In genomic region chr7:139855498-139856270, GRCh38 we compare ENCODE assay signal across 8 cellular contexts. TPM values are rescaled to one million over a fixed set of nuclear protein-coding genes. Genes with fewer than 3 reads are reported as not detected.
DNase-seq lines count a peak whose midpoint lies in the region; ATAC-seq lines count a peak whose summit lies in the region.

No MANE protein-coding gene starts in this region.

- H3K79me2 ChIP-seq in Karpas-422 (ENCODE audit: low read length), result no peaks in the 10 kb centered on the region

- H2AFZ ChIP-seq in Karpas-422 (ENCODE audit: low read length), result no peak overlapping the region

- H3K27me3 Mint-ChIP-seq in dendritic cell treated with granulocyte-macrophage colony-stimulating factor and Interleukin-4, amounts not matched to agents 40 ng/mL and 50 ng/mL, for 4 days, result no peaks in the 10 kb centered on the region

- H3K4me3 ChIP-seq in Karpas-422 (ENCODE audit: low read length), result no peak overlapping the region

- peak overlapping the region; percentile 93 for H3K27ac Mint-ChIP-seq in dendritic cell treated with granulocyte-macrophage colony-stimulating factor and Interleukin-4, amounts not matched to agents 40 ng/mL and 50 ng/mL, for 4 days

- H3K36me3 Mint-ChIP-seq in dendritic cell treated with granulocyte-macrophage colony-stimulating factor and Interleukin-4, amounts not matched to agents 40 ng/mL and 50 ng/mL, for 4 days (ENCODE audit: low read depth), result peaks cover 62% of the 10 kb centered on the region

- no peaks in the 10 kb centered on the region for H3K9me3 Mint-ChIP-seq in dendritic cell treated with granulocyte-macrophage colony-stimulating factor and Interleukin-4, amounts not matched to agents 40 ng/mL and 50 ng/mL, for 4 days

- H3K4me1 Mint-ChIP-seq in dendritic cell treated with granulocyte-macrophage colony-stimulating factor and Interleukin-4, amounts not matched to agents 40 ng/mL and 50 ng/mL, for 4 days (ENCODE audit: low read depth), result peaks cover 82% of the 10 kb centered on the region

- DNase-seq in GF-D8 (lab: John Stamatoyannopoulos, UW), result peak; percentile 95
- DNase-seq in Karpas-422, result peak; percentile 17
- DNase-seq in sciatic nerve (ENCODE audit: low spot score), result no peak
- DNase-seq in HK-2 (ENCODE audit: unreplicated experiment), result no peak
- no peak for DNase-seq in NCI-H2171 treated with DMSO at 0.1 percent for 48 hours (lab: John Stamatoyannopoulos, UW)

- H3K4me3 Mint-ChIP-seq in dendritic cell treated with granulocyte-macrophage colony-stimulating factor and Interleukin-4, amounts not matched to agents 40 ng/mL and 50 ng/mL, for 4 days, result peak overlapping the region; percentile 32

- no peaks in the 10 kb centered on the region for H4K20me1 ChIP-seq in Karpas-422 (ENCODE audit: insufficient read depth, low read depth, low read length)

- H3K9ac ChIP-seq in Karpas-422 (ENCODE audit: low read length), result no peak overlapping the region

- intact Hi-C loops in dendritic cell treated with granulocyte-macrophage colony-stimulating factor and Interleukin-4, amounts not matched to agents 40 ng/mL and 50 ng/mL, for 4 days (cut with micrococcal nuclease), result no loop called here
- intact Hi-C loops in sciatic nerve (cut with DNase I), result no loop called here

- peak; percentile 95 for ATAC-seq in GM21515 (IDR thresholded peaks at IDR 0.05; ENCODE audit: unreplicated experiment)
- peak; percentile 51 for ATAC-seq in sciatic nerve
- ATAC-seq in GM19467 (IDR thresholded peaks at IDR 0.05; ENCODE audit: unreplicated experiment), result no peak

- H3K9me2 ChIP-seq in Karpas-422 (replicated peaks; ENCODE audit: insufficient read depth, low read length), result no peaks in the 10 kb centered on the region

- H3K9me3 ChIP-seq in Karpas-422 (ENCODE audit: low read length), result no peaks in the 10 kb centered on the region

- no peaks in the 10 kb centered on the region for H3K36me3 ChIP-seq in Karpas-422 (ENCODE audit: insufficient read depth, low read length)

- no peak overlapping the region for H3K27ac ChIP-seq in Karpas-422 (ENCODE audit: low read length)

- no peaks in the 10 kb centered on the region for H3K27me3 ChIP-seq in Karpas-422 (ENCODE audit: low read length)

- no peak overlapping the region for H3K4me2 ChIP-seq in Karpas-422 (ENCODE audit: low read depth, low read length, poor library complexity, severe bottlenecking)

- H3K4me1 ChIP-seq in Karpas-422 (ENCODE audit: low read length), result no peaks in the 10 kb centered on the region

RNA-seq across cellular contexts. Expression of gene TBXAS1, which starts 26.6 kb away (rescaled TPM):
- total RNA-seq in Karpas-422 (2014; rRNA removed; shearing (Covaris generic); ENCODE audit: low replicate concordance), result not detected in 2 replicates
- total RNA-seq in sciatic nerve, result 19.1 TPM

Comparison
In these comparisons a context has a peak if more than half of its experiments do, and no peak if none do; other contexts are left out.
1. DNase-seq: peak in GF-D8 (single experiment) and Karpas-422 (single experiment); none in sciatic nerve (single experiment), HK-2 (single experiment) and NCI-H2171 treated with DMSO at 0.1 percent for 48 hours (single experiment).
2. RNA of gene TBXAS1, which starts 26.6 kb away (total RNA-seq): 19.1 TPM in sciatic nerve (single experiment); not detected in Karpas-422; every median in the first group is over 10 times any median in the second.